ENCODE assay signal across 17 cellular contexts in genomic region chr7:130365093-130365492, GRCh38. TPM values are rescaled to one million over a fixed set of nuclear protein-coding genes. Genes with fewer than 3 reads are reported as not detected.
DNase-seq lines count a peak whose midpoint lies in the region; ATAC-seq and TF ChIP-seq lines count a peak whose summit lies in the region.
"Had no signal": no experiment of that assay in that cellular context is flagged by ENCODE, and none has a peak within 500 bp of the region (broad histone marks: within the 10 kb centered on the region; RNA-seq: fewer than 3 reads in every experiment).

No MANE protein-coding gene starts in this region.

- peaks cover 3% of the 10 kb centered on the region for H3K9me3 Mint-ChIP-seq in stimulated activated effector memory CD8-positive, alpha-beta T cell treated with anti-CD3 and anti-CD28 coated beads, Interleukin-12 subunit alpha, Interleukin-12 subunit beta, amount 100 ng/mL, for 72 hours

- H3K27me3 ChIP-seq in colonic mucosa: no peaks in the 10 kb centered on the region

- H3K36me3 ChIP-seq in mesodermal cell (ENCODE audit: control insufficient read depth, insufficient read depth, low read length) (no peaks in the 10 kb centered on the region), colonic mucosa (no peaks in the 10 kb centered on the region)

- no peaks in the 10 kb centered on the region for H3K36me3 Mint-ChIP-seq in stimulated activated effector memory CD8-positive, alpha-beta T cell treated with anti-CD3 and anti-CD28 coated beads, Interleukin-12 subunit alpha, Interleukin-12 subunit beta, amount 100 ng/mL, for 72 hours
- H3K36me3 Mint-ChIP-seq: activated naive CD4-positive, alpha-beta T cell treated with anti-CD3 and anti-CD28 coated beads, Interleukin-2, amount 10 ng/mL, durations not matched to agents 7 days and 5 days had no signal

- H3K9me3 ChIP-seq in mesodermal cell (ENCODE audit: control insufficient read depth, low read length) (peaks cover 9% of the 10 kb centered on the region), colonic mucosa (no peaks in the 10 kb centered on the region)
- H3K9me3 ChIP-seq: mucosa of descending colon had no signal

- H3K9ac ChIP-seq in colonic mucosa (ENCODE audit: low read depth in 2 of 2, low read length in 2 of 2): no peak overlapping the region

- 88 to 100% methylated on average over 1 to 2 of the region's 2 CpGs for WGBS in mesodermal cell (ENCODE audit: insufficient coverage in 2 of 2), 2 experiments

- intact Hi-C loops in colonic mucosa (cut with DNase I): no loop called here

- H3K4me3 ChIP-seq in mesodermal cell (ENCODE audit: extremely low read depth, insufficient read depth, low read length, poor library complexity, severe bottlenecking): no peak overlapping the region
- no peak overlapping the region for H3K4me3 ChIP-seq in colonic mucosa
- H3K4me3 ChIP-seq: A549, mucosa of descending colon had no signal

- H3K27ac ChIP-seq in mesodermal cell (ENCODE audit: low read depth, low read length, severe bottlenecking): peak overlapping the region; percentile 33
- no peak overlapping the region for H3K27ac ChIP-seq in colonic mucosa
- H3K27ac ChIP-seq: A549, epithelial cell of prostate, VCaP had no signal

- peak; percentile 86 to 94 for DNase-seq in NCI-H2081 (lab: John Stamatoyannopoulos, UW)
- DNase-seq in NCI-H2081 treated with DMSO at 0.1 percent for 48 hours (lab: John Stamatoyannopoulos, UW): no peak
- peak; percentile 19 for DNase-seq in SK-N-DZ (ENCODE audit: low spot score)
- DNase-seq in stimulated activated effector memory CD8-positive, alpha-beta T cell treated with anti-CD3 and anti-CD28 coated beads, Interleukin-12 subunit alpha, Interleukin-12 subunit beta, amount 100 ng/mL, for 72 hours (ENCODE audit: low spot score in 2 of 2): no peak
- DNase-seq in colonic mucosa: no peak
- no peak for DNase-seq in ureter (ENCODE audit: low spot score)
- DNase-seq: activated naive CD4-positive, alpha-beta T cell treated with anti-CD3 and anti-CD28 coated beads, Interleukin-2, amount 10 ng/mL, durations not matched to agents 7 days and 5 days; Calu3; H9; mucosa of descending colon; stimulated activated CD4-positive, alpha-beta T cell treated with anti-CD3 and anti-CD28 coated beads, Interleukin-4, amount 100 ng/mL, for 1 hour had no signal

- no peak for ATAC-seq in stimulated activated effector memory CD8-positive, alpha-beta T cell treated with anti-CD3 and anti-CD28 coated beads, Interleukin-12 subunit alpha, Interleukin-12 subunit beta, amount 100 ng/mL, for 72 hours
- no peak for ATAC-seq in GM21423 (IDR thresholded peaks at IDR 0.05; ENCODE audit: unreplicated experiment)
- ATAC-seq: A549 had no signal

- H3K4me3 Mint-ChIP-seq in stimulated activated effector memory CD8-positive, alpha-beta T cell treated with anti-CD3 and anti-CD28 coated beads, Interleukin-12 subunit alpha, Interleukin-12 subunit beta, amount 100 ng/mL, for 72 hours: peak overlapping the region; percentile 57
- H3K4me3 Mint-ChIP-seq: activated naive CD4-positive, alpha-beta T cell treated with anti-CD3 and anti-CD28 coated beads, Interleukin-2, amount 10 ng/mL, durations not matched to agents 7 days and 5 days; H9 had no signal

- H3K4me1 ChIP-seq in mesodermal cell (ENCODE audit: control insufficient read depth, insufficient read depth, low read length, poor library complexity, severe bottlenecking): peaks cover 58% of the 10 kb centered on the region
- peaks cover 3% of the 10 kb centered on the region for H3K4me1 ChIP-seq in colonic mucosa

- H3K4me1 Mint-ChIP-seq in stimulated activated effector memory CD8-positive, alpha-beta T cell treated with anti-CD3 and anti-CD28 coated beads, Interleukin-12 subunit alpha, Interleukin-12 subunit beta, amount 100 ng/mL, for 72 hours: peaks cover 27% of the 10 kb centered on the region

- no peak for TF ChIP-seq CTCF in colonic mucosa (IDR thresholded peaks at IDR 0.05)

- H3K27ac Mint-ChIP-seq in stimulated activated effector memory CD8-positive, alpha-beta T cell treated with anti-CD3 and anti-CD28 coated beads, Interleukin-12 subunit alpha, Interleukin-12 subunit beta, amount 100 ng/mL, for 72 hours: peak overlapping the region; percentile 23
- H3K27ac Mint-ChIP-seq: activated naive CD4-positive, alpha-beta T cell treated with anti-CD3 and anti-CD28 coated beads, Interleukin-2, amount 10 ng/mL, durations not matched to agents 7 days and 5 days had no signal

RNA-seq across cellular contexts. Expression of gene CPA1, which starts 15.2 kb away (rescaled TPM):
- polyA plus RNA-seq in SK-N-DZ (2014; cell fraction: cytosol; rRNA removed): 0.67 and 0.76 TPM in 2 replicates
- 2.3 and 3.1 TPM in 2 replicates for polyA plus RNA-seq in SK-N-DZ (2014; cell fraction: nucleus; rRNA removed)
- polyA plus RNA-seq in mesodermal cell (2013, experiment 1 of 2): 1.00 TPM
- polyA plus RNA-seq in mesodermal cell (2013, experiment 2 of 2): 1.3 TPM
- total RNA-seq in colonic mucosa (10 to 100 TPM in 1 of 2 donors, not detected in 1; 35.4 TPM), ureter (not detected)
- total RNA-seq: Calu3, H9, mucosa of descending colon had no signal
- polyA plus RNA-seq: A549, keratinocyte had no signal

RNA-seq across cellular contexts. Expression of gene CPA5, which starts 20.5 kb away (rescaled TPM):
- not detected in 2 replicates for polyA plus RNA-seq in SK-N-DZ (2014; cell fraction: cytosol; rRNA removed)
- polyA plus RNA-seq in SK-N-DZ (2014; cell fraction: nucleus; rRNA removed): 0.20 TPM in 1 of 2 replicates, not detected in the other
- polyA plus RNA-seq in mesodermal cell (2013, experiment 1 of 2): not detected
- not detected for polyA plus RNA-seq in mesodermal cell (2013, experiment 2 of 2)
- total RNA-seq in colonic mucosa: not detected
- total RNA-seq in ureter: 0.57 TPM
- total RNA-seq: Calu3, H9, mucosa of descending colon had no signal
- polyA plus RNA-seq: A549 had no signal

Comparison
In these comparisons a context has a peak if more than half of its experiments do, and no peak if none do; other contexts are left out.
1. DNase-seq: peak in NCI-H2081 (2 of 2) and SK-N-DZ (single experiment); none in NCI-H2081 treated with DMSO at 0.1 percent for 48 hours (single experiment), stimulated activated effector memory CD8-positive, alpha-beta T cell treated with anti-CD3 and anti-CD28 coated beads, Interleukin-12 subunit alpha, Interleukin-12 subunit beta, amount 100 ng/mL, for 72 hours (0 of 2), colonic mucosa (single experiment) and ureter (single experiment).